ENCODE assay signal across 8 cellular contexts in genomic region chrX:129540068-129540653, GRCh38. TPM values are rescaled to one million over a fixed set of nuclear protein-coding genes. Genes with fewer than 3 reads are reported as not detected.
DNase-seq lines count a peak whose midpoint lies in the region; ATAC-seq and TF ChIP-seq lines count a peak whose summit lies in the region.

Gene OCRL (plus strand): TSS chrX:129540259. CDS start chrX:129540440, 181 bp downstream.

- no peaks in the 10 kb centered on the region for H3K4me1 ChIP-seq in breast epithelium

- H3K9me3 ChIP-seq in breast epithelium, result no peaks in the 10 kb centered on the region

- peak; percentile 62 to 74 (median 70) for TF ChIP-seq CTCF in breast epithelium (IDR thresholded peaks at IDR 0.05)

- ATAC-seq in HG02763 (IDR thresholded peaks at IDR 0.05; ENCODE audit: unreplicated experiment), result peak; percentile 80

- peak within 1 kb of the TSS; percentile 76 to 84 for H3K27ac ChIP-seq in breast epithelium
- H3K27ac ChIP-seq in skin epidermis, result peak within 1 kb of the TSS; percentile 38 to 90 (median 77)

- peak within 1 kb of the TSS; percentile 63 to 69 (median 66) for H3K4me3 ChIP-seq in breast epithelium
- H3K4me3 ChIP-seq in skin epidermis, result peak within 1 kb of the TSS; percentile 47 to 64 (median 57)

- H3K27me3 ChIP-seq in breast epithelium, result peaks cover 0 to 11% of the 10 kb centered on the region in 2 donors

- no peaks in the 10 kb centered on the region for H3K36me3 ChIP-seq in breast epithelium

- no peak for TF ChIP-seq POLR2A in breast epithelium (IDR thresholded peaks at IDR 0.05)

- peak; percentile 16 to 38 for DNase-seq in activated CD4-positive, alpha-beta T cell treated with anti-CD3 and anti-CD28 coated beads for 24 hours (ENCODE audit: low read depth in 2 of 2)
- DNase-seq in activated CD4-positive, alpha-beta T cell treated with anti-CD3 and anti-CD28 coated beads for 1 hour, result no peak
- DNase-seq in NCI-H128 (lab: John Stamatoyannopoulos, UW; ENCODE audit: unreplicated experiment) (peak; percentile 3), T1000 (lab: John Stamatoyannopoulos, UW) (peak; percentile 4), breast epithelium (ENCODE audit: low spot score in 2 of 2) (peak; percentile 42 to 63), iPS-NIHi7 (ENCODE audit: extremely low spot score) (peak; percentile 93)

- intact Hi-C loops in breast epithelium (cut with DNase I; ENCODE audit: low total_unique reads), result no loop called here

RNA-seq across cellular contexts. Expression of gene OCRL, which starts in this region (rescaled TPM):
- 10 to 100 TPM; 16.7 to 22.1 (median 17.4) TPM for total RNA-seq in breast epithelium
